1 cellular context compared by ENCODE assay signal in the genomic region with DNA sequence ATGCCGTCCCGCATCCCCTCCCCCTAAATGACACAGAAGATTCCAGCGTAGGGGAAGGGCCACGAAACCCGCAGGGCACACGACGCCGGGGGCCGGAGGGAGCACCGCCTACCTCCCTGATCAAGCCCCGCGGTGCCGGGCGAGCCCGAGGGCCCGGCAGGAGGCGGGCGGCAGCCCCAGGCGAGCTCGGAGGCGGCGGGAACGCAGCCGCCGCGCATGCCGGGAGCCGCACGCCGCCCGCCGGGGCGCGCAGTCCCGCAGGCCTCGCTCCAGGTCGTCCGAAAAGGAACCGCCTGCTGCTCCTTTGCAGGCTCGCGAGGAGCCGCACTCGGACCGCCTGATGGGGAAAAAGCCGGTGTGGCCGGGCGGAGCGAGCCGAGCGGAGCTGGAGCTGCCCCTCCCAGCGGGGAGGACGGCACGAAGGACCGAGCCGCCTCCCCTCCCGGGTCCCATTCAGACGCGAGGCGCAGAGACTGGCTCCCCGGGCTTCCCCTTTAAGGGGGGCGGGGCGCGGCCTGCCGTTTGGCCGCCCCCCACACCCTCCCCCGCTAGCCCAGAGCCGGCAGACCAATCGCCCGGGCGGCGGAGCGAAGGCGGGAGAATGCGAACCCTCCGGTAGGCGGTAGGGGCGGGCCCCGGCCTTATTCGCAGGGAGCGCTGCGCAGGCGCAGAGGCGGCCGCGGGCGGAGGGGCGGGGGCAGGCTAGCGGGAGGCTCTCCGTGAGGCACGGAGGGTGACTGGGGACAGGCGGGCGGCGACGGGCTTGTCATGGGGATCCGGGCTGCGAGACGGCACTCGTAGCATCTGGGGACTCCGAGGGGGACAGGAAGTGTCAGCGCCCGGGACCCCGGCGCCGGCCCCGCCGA.
TF ChIP-seq lines count a peak whose summit lies in the region.

No MANE protein-coding gene starts in this region.

TF ChIP-seq in HepG2, 621 proteins besides CTCF, POLR2A, EP300 and RAD21 (continued from another document and continues in another):
- TF ChIP-seq PRDM15 (CRISPR knock-in tag; IDR thresholded peaks at IDR 0.05) (peak; percentile 83), ZNF562 (CRISPR knock-in tag; IDR thresholded peaks at IDR 0.05; ENCODE audit: borderline replicate concordance) (peak; percentile 85), SRSF1 (optimal IDR thresholded peaks at IDR 0.05; ENCODE audit: low read depth, low read length) (peak; percentile 80), ZNF18 (CRISPR knock-in tag; IDR thresholded peaks at IDR 0.05; ENCODE audit: insufficient replicate concordance) (no peak), SNAPC4 (CRISPR knock-in tag; IDR thresholded peaks at IDR 0.05) (0 out of 2 replicates have a peak, but pooled peaks have one; percentile 17), HIVEP1 (CRISPR knock-in tag; IDR thresholded peaks at IDR 0.05) (peak; percentile 85; the same call in 1 of the 2 replicates), RBAK (CRISPR knock-in tag; IDR thresholded peaks at IDR 0.05) (no peak), SMAD1 (CRISPR knock-in tag; IDR thresholded peaks at IDR 0.05; ENCODE audit: borderline replicate concordance, low read depth) (no peak), ZNF850 (CRISPR knock-in tag; conservative IDR thresholded peaks at IDR 0.05) (peak; percentile 33; the same call in 1 of the 2 replicates), SMYD3 (CRISPR knock-in tag; IDR thresholded peaks at IDR 0.05) (no peak; the same call in 1 of the 2 replicates), MED8 (CRISPR knock-in tag; IDR thresholded peaks at IDR 0.05; ENCODE audit: insufficient replicate concordance) (no peak), ZBTB7B (CRISPR knock-in tag; IDR thresholded peaks at IDR 0.05) (peak; percentile 65), MTF1 (CRISPR knock-in tag; IDR thresholded peaks at IDR 0.05) (no peak), PATZ1 (CRISPR knock-in tag; IDR thresholded peaks at IDR 0.05) (peak; percentile 90), HOXD1 (CRISPR knock-in tag; IDR thresholded peaks at IDR 0.05) (no peak), RARG (CRISPR knock-in tag; IDR thresholded peaks at IDR 0.05; ENCODE audit: low read depth) (no peak), NR2F2 (IDR thresholded peaks at IDR 0.05; ENCODE audit: borderline replicate concordance, low read depth) (no peak), ZNF180 (CRISPR knock-in tag; IDR thresholded peaks at IDR 0.05; ENCODE audit: borderline replicate concordance, low read depth) (no peak), GABPA (IDR thresholded peaks at IDR 0.05; ENCODE audit: low read depth, low read length) (0 out of 2 replicates have a peak, but pooled peaks have one; percentile 24), GABPA (CRISPR knock-in tag; IDR thresholded peaks at IDR 0.05; ENCODE audit: low read depth) (peak; percentile 36; the same call in 1 of the 2 replicates)
- TF ChIP-seq, protein P1, sequence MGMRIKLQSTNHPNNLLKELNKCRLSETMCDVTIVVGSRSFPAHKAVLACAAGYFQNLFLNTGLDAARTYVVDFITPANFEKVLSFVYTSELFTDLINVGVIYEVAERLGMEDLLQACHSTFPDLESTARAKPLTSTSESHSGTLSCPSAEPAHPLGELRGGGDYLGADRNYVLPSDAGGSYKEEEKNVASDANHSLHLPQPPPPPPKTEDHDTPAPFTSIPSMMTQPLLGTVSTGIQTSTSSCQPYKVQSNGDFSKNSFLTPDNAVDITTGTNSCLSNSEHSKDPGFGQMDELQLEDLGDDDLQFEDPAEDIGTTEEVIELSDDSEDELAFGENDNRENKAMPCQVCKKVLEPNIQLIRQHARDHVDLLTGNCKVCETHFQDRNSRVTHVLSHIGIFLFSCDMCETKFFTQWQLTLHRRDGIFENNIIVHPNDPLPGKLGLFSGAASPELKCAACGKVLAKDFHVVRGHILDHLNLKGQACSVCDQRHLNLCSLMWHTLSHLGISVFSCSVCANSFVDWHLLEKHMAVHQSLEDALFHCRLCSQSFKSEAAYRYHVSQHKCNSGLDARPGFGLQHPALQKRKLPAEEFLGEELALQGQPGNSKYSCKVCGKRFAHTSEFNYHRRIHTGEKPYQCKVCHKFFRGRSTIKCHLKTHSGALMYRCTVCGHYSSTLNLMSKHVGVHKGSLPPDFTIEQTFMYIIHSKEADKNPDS (CRISPR knock-in tag; IDR thresholded peaks at IDR 0.05) = no peak
- TF ChIP-seq, protein P2, sequence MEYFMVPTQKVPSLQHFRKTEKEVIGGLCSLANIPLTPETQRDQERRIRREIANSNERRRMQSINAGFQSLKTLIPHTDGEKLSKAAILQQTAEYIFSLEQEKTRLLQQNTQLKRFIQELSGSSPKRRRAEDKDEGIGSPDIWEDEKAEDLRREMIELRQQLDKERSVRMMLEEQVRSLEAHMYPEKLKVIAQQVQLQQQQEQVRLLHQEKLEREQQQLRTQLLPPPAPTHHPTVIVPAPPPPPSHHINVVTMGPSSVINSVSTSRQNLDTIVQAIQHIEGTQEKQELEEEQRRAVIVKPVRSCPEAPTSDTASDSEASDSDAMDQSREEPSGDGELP (IDR thresholded peaks at IDR 0.05; ENCODE audit: borderline replicate concordance, low read depth) = peak; percentile 41; the same call in 1 of the 2 replicates
- TF ChIP-seq, protein P3, sequence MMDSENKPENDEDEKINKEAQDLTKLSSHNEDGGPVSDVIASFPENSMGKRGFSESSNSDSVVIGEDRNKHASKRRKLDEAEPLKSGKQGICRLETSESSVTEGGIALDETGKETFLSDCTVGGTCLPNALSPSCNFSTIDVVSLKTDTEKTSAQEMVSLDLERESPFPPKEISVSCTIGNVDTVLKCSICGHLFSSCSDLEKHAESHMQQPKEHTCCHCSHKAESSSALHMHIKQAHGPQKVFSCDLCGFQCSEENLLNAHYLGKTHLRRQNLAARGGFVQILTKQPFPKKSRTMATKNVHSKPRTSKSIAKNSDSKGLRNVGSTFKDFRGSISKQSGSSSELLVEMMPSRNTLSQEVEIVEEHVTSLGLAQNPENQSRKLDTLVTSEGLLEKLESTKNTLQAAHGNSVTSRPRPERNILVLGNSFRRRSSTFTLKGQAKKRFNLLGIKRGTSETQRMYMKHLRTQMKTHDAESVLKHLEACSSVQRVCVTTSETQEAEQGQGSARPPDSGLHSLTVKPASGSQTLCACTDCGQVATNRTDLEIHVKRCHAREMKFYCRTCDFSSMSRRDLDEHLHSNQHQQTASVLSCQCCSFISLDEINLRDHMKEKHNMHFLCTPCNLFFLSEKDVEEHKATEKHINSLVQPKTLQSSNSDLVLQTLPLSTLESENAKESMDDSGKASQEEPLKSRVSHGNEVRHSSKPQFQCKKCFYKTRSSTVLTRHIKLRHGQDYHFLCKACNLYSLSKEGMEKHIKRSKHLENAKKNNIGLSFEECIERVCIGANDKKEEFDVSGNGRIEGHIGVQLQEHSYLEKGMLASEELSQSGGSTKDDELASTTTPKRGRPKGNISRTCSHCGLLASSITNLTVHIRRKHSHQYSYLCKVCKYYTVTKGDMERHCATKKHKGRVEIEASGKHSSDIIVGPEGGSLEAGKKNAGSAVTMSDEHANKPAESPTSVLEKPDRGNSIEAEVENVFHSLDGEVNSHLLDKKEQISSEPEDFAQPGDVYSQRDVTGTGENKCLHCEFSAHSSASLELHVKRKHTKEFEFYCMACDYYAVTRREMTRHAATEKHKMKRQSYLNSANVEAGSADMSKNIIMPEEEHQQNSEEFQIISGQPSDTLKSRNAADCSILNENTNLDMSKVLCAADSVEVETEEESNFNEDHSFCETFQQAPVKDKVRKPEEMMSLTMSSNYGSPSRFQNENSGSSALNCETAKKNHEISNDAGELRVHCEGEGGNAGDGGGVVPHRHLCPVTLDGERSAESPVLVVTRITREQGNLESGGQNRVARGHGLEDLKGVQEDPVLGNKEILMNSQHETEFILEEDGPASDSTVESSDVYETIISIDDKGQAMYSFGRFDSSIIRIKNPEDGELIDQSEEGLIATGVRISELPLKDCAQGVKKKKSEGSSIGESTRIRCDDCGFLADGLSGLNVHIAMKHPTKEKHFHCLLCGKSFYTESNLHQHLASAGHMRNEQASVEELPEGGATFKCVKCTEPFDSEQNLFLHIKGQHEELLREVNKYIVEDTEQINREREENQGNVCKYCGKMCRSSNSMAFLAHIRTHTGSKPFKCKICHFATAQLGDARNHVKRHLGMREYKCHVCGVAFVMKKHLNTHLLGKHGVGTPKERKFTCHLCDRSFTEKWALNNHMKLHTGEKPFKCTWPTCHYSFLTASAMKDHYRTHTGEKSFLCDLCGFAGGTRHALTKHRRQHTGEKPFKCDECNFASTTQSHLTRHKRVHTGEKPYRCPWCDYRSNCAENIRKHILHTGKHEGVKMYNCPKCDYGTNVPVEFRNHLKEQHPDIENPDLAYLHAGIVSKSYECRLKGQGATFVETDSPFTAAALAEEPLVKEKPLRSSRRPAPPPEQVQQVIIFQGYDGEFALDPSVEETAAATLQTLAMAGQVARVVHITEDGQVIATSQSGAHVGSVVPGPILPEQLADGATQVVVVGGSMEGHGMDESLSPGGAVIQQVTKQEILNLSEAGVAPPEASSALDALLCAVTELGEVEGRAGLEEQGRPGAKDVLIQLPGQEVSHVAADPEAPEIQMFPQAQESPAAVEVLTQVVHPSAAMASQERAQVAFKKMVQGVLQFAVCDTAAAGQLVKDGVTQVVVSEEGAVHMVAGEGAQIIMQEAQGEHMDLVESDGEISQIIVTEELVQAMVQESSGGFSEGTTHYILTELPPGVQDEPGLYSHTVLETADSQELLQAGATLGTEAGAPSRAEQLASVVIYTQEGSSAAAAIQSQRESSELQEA (CRISPR knock-in tag; IDR thresholded peaks at IDR 0.05; ENCODE audit: not compliant biosample characterization) = no peak
